ENCODE assay signal across 22 cellular contexts in the genomic region with DNA sequence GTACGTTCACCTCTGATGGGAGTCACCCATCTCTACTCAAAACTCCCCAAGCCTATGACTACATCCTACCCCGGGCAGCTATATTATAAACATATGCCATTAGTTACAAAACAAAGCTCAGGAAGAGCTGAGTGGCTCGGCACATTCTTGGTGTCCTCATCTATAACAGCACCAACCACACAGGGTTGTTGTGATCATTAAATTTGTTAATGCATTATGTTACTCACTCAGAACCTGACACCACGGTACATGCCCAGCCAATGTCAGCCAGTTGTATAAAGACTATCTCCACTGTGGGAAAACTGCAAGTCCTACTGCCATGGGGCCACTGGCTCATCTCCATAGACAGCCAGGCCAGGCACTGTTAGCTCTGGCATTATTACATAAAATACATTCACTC.
"Had no signal": no experiment of that assay in that cellular context is flagged by ENCODE, and none has a peak within 500 bp of the region (broad histone marks: within the 10 kb centered on the region; RNA-seq: fewer than 3 reads in every experiment).

No MANE protein-coding gene starts in this region.

- H3K9me3 Mint-ChIP-seq: activated naive CD4-positive, alpha-beta T cell treated with anti-CD3 and anti-CD28 coated beads, Interleukin-2, amount 50 U/mL, for 72 hours; activated T-cell treated with anti-CD3 and anti-CD28 coated beads, Interleukin-2, amount 50 U/mL, for 24 hours; activated T-helper 17 cell treated with anti-CD3 and anti-CD28 coated beads, Interleukin-2, amount 50 U/mL, for 72 hours; naive thymus-derived CD8-positive, alpha-beta T cell; stimulated activated naive CD8-positive, alpha-beta T cell treated with anti-CD3 and anti-CD28 coated beads, Interleukin-15, amount 100 ng/mL, for 72 hours had no signal

- H3K4me3 Mint-ChIP-seq: activated T-cell treated with anti-CD3 and anti-CD28 coated beads, Interleukin-2, amount 50 U/mL, for 24 hours; activated T-helper 17 cell treated with anti-CD3 and anti-CD28 coated beads, Interleukin-2, amount 50 U/mL, for 72 hours; endodermal cell; naive thymus-derived CD8-positive, alpha-beta T cell; stimulated activated naive CD8-positive, alpha-beta T cell treated with anti-CD3 and anti-CD28 coated beads, Interleukin-15, amount 100 ng/mL, for 72 hours; WTC11 had no signal

- H3K27me3 ChIP-seq: adrenal gland, ascending aorta, esophagus squamous epithelium, foreskin keratinocyte, tibial artery had no signal

- H3K4me3 ChIP-seq: adrenal gland, ascending aorta, coronary artery, esophagus squamous epithelium, lower lobe of right lung, prostate gland, tibial artery had no signal

- ATAC-seq: activated naive CD4-positive, alpha-beta T cell treated with anti-CD3 and anti-CD28 coated beads, Interleukin-2, amount 50 U/mL, for 72 hours; activated T-helper 17 cell treated with anti-CD3 and anti-CD28 coated beads, Interleukin-2, amount 50 U/mL, for 72 hours; foreskin keratinocyte; left lobe of liver; lower lobe of right lung; naive thymus-derived CD8-positive, alpha-beta T cell; stimulated activated naive CD8-positive, alpha-beta T cell treated with anti-CD3 and anti-CD28 coated beads, Interleukin-15, amount 100 ng/mL, for 72 hours; WTC11 had no signal

- H3K27me3 Mint-ChIP-seq: activated T-cell treated with anti-CD3 and anti-CD28 coated beads, Interleukin-2, amount 50 U/mL, for 24 hours; activated T-helper 17 cell treated with anti-CD3 and anti-CD28 coated beads, Interleukin-2, amount 50 U/mL, for 72 hours; naive thymus-derived CD8-positive, alpha-beta T cell; stimulated activated naive CD8-positive, alpha-beta T cell treated with anti-CD3 and anti-CD28 coated beads, Interleukin-15, amount 100 ng/mL, for 72 hours had no signal

- H3K4me1 Mint-ChIP-seq: activated T-helper 17 cell treated with anti-CD3 and anti-CD28 coated beads, Interleukin-2, amount 50 U/mL, for 72 hours; endodermal cell; WTC11 had no signal

- H3K27ac Mint-ChIP-seq: activated naive CD4-positive, alpha-beta T cell treated with anti-CD3 and anti-CD28 coated beads, Interleukin-2, amount 50 U/mL, for 72 hours; activated T-cell treated with anti-CD3 and anti-CD28 coated beads, Interleukin-2, amount 50 U/mL, for 24 hours; activated T-helper 17 cell treated with anti-CD3 and anti-CD28 coated beads, Interleukin-2, amount 50 U/mL, for 72 hours; endodermal cell; stimulated activated naive CD8-positive, alpha-beta T cell treated with anti-CD3 and anti-CD28 coated beads, Interleukin-15, amount 100 ng/mL, for 72 hours; WTC11 had no signal

- H3K4me1 ChIP-seq: adrenal gland, ascending aorta, foreskin keratinocyte, lower lobe of right lung, tibial artery had no signal

- H3K9me3 ChIP-seq: adrenal gland, ascending aorta, esophagus squamous epithelium, lower lobe of right lung, prostate gland, tibial artery had no signal

- H3K27ac ChIP-seq: adrenal gland, ascending aorta, coronary artery, esophagus squamous epithelium, foreskin keratinocyte, lower lobe of right lung, prostate gland, tibial artery had no signal

- DNase-seq: activated CD4-positive, alpha-beta T cell treated with anti-CD3 and anti-CD28 coated beads, Interleukin-2, amount 50 U/mL, for 4 hours; activated CD8-positive, alpha-beta memory T cell treated with anti-CD3 and anti-CD28 coated beads for 24 hours; activated CD8-positive, alpha-beta memory T cell treated with anti-CD3 and anti-CD28 coated beads, Interleukin-2, amount 50 U/mL, for 4 hours; activated T-cell treated with anti-CD3 and anti-CD28 coated beads, Interleukin-2, amount 50 U/mL, for 24 hours; adrenal gland; cerebellar nuclear complex; endodermal cell; esophagus squamous epithelium; foreskin keratinocyte; lower lobe of right lung; naive thymus-derived CD8-positive, alpha-beta T cell; stimulated activated CD4-positive, alpha-beta T cell treated with anti-CD3 and anti-CD28 coated beads, Interleukin-1b, Interleukin-23, amount 100 ng/mL, for 48 hours; stimulated activated naive CD8-positive, alpha-beta T cell treated with anti-CD3 and anti-CD28 coated beads, Interleukin-15, amount 100 ng/mL, for 72 hours; T1000; tibial artery had no signal
